11 cellular contexts compared by ENCODE assay signal in genomic region chr21:45330075-45330781, GRCh38. TPM values are rescaled to one million over a fixed set of nuclear protein-coding genes. Genes with fewer than 3 reads are reported as not detected.
DNase-seq lines count a peak whose midpoint lies in the region; ATAC-seq and TF ChIP-seq lines count a peak whose summit lies in the region.
"Had no signal": no experiment of that assay in that cellular context is flagged by ENCODE, and none has a peak within 500 bp of the region (broad histone marks: within the 10 kb centered on the region; RNA-seq: fewer than 3 reads in every experiment).

No MANE protein-coding gene starts in this region.

- H3K4me1 ChIP-seq in body of pancreas = peaks cover 62% of the 10 kb centered on the region

- DNase-seq in stimulated activated naive CD8-positive, alpha-beta T cell treated with anti-CD3 and anti-CD28 coated beads, Interleukin-15, amount 100 ng/mL, for 72 hours = no peak
- no peak for DNase-seq in stimulated activated naive CD8-positive, alpha-beta T cell treated with anti-CD3 and anti-CD28 coated beads, Interleukin-15, Interleukin-2, amounts not matched to agents 100 U/mL and 50 U/mL, for 24 hours
- DNase-seq in body of pancreas (peak; percentile 75 to 88 (median 82)), left kidney (ENCODE audit: low read depth, low spot score) (peak; percentile 88), NCI-H446 (lab: John Stamatoyannopoulos, UW) (no peak), occipital lobe (lab: John Stamatoyannopoulos, UW) (no peak)
- DNase-seq: activated CD4-positive, alpha-beta T cell treated with anti-CD3 and anti-CD28 coated beads, Interleukin-2, amount 10 ng/mL, durations not matched to agents 7 days and 5 days; DND-41 had no signal

- TF ChIP-seq CTCF in body of pancreas (IDR thresholded peaks at IDR 0.05) = no peak

- no peaks in the 10 kb centered on the region for H3K9me3 ChIP-seq in body of pancreas

- peak in 1 of 3 donors; percentile 8 for TF ChIP-seq POLR2A in body of pancreas (IDR thresholded peaks at IDR 0.05)

- 6 to 16% methylated on average over 2 to 15 of the region's 15 CpGs for WGBS in body of pancreas, 2 donors

- H3K9me3 Mint-ChIP-seq in stimulated activated naive CD8-positive, alpha-beta T cell treated with anti-CD3 and anti-CD28 coated beads, Interleukin-15, amount 100 ng/mL, for 72 hours = no peaks in the 10 kb centered on the region
- H3K9me3 Mint-ChIP-seq: activated CD4-positive, alpha-beta T cell treated with anti-CD3 and anti-CD28 coated beads, Interleukin-2, amount 10 ng/mL, durations not matched to agents 7 days and 5 days; stimulated activated effector memory CD8-positive, alpha-beta T cell treated with anti-CD3 and anti-CD28 coated beads, Interleukin-12 subunit alpha, Interleukin-12 subunit beta, amount 100 ng/mL, for 72 hours had no signal

- intact Hi-C loops in body of pancreas (cut with DNase I) = no loop called here

- H3K27me3 ChIP-seq in body of pancreas = no peaks in the 10 kb centered on the region

- H3K4me1 Mint-ChIP-seq in stimulated activated naive CD8-positive, alpha-beta T cell treated with anti-CD3 and anti-CD28 coated beads, Interleukin-15, amount 100 ng/mL, for 72 hours = peaks cover 18% of the 10 kb centered on the region
- H3K4me1 Mint-ChIP-seq: activated CD4-positive, alpha-beta T cell treated with anti-CD3 and anti-CD28 coated beads, Interleukin-2, amount 10 ng/mL, durations not matched to agents 7 days and 5 days had no signal

- H3K36me3 ChIP-seq in body of pancreas (replicated peaks in 1 of 2; ENCODE audit: insufficient read depth in 1 of 2, low read depth in 2 of 2) = no peaks in the 10 kb centered on the region

- no peak overlapping the region for H3K4me3 Mint-ChIP-seq in stimulated activated naive CD8-positive, alpha-beta T cell treated with anti-CD3 and anti-CD28 coated beads, Interleukin-15, amount 100 ng/mL, for 72 hours
- H3K4me3 Mint-ChIP-seq: activated CD4-positive, alpha-beta T cell treated with anti-CD3 and anti-CD28 coated beads, Interleukin-2, amount 10 ng/mL, durations not matched to agents 7 days and 5 days; stimulated activated effector memory CD8-positive, alpha-beta T cell treated with anti-CD3 and anti-CD28 coated beads, Interleukin-12 subunit alpha, Interleukin-12 subunit beta, amount 100 ng/mL, for 72 hours had no signal

- H3K27ac ChIP-seq in body of pancreas = peak overlapping the region; percentile 57 to 96 (median 94)

- peak; percentile 21 for ATAC-seq in stimulated activated naive CD8-positive, alpha-beta T cell treated with anti-CD3 and anti-CD28 coated beads, Interleukin-15, amount 100 ng/mL, for 72 hours
- ATAC-seq in stimulated activated naive CD8-positive, alpha-beta T cell treated with anti-CD3 and anti-CD28 coated beads, Interleukin-15, Interleukin-2, amounts not matched to agents 100 U/mL and 50 U/mL, for 24 hours = no peak
- peak; percentile 80 for ATAC-seq in body of pancreas
- no peak for ATAC-seq in GM19397 (IDR thresholded peaks at IDR 0.05; ENCODE audit: unreplicated experiment)
- ATAC-seq in esophagus mucosa = no peak
- ATAC-seq: stimulated activated effector memory CD8-positive, alpha-beta T cell treated with anti-CD3 and anti-CD28 coated beads, Interleukin-12 subunit alpha, Interleukin-12 subunit beta, amount 100 ng/mL, for 72 hours had no signal

- H3K4me3 ChIP-seq in body of pancreas = no peak overlapping the region

- no peak overlapping the region for H3K27ac Mint-ChIP-seq in stimulated activated naive CD8-positive, alpha-beta T cell treated with anti-CD3 and anti-CD28 coated beads, Interleukin-15, amount 100 ng/mL, for 72 hours
- H3K27ac Mint-ChIP-seq: activated CD4-positive, alpha-beta T cell treated with anti-CD3 and anti-CD28 coated beads, Interleukin-2, amount 10 ng/mL, durations not matched to agents 7 days and 5 days; stimulated activated effector memory CD8-positive, alpha-beta T cell treated with anti-CD3 and anti-CD28 coated beads, Interleukin-12 subunit alpha, Interleukin-12 subunit beta, amount 100 ng/mL, for 72 hours had no signal

- no peaks in the 10 kb centered on the region for H3K27me3 Mint-ChIP-seq in stimulated activated naive CD8-positive, alpha-beta T cell treated with anti-CD3 and anti-CD28 coated beads, Interleukin-15, amount 100 ng/mL, for 72 hours
- H3K27me3 Mint-ChIP-seq: activated CD4-positive, alpha-beta T cell treated with anti-CD3 and anti-CD28 coated beads, Interleukin-2, amount 10 ng/mL, durations not matched to agents 7 days and 5 days had no signal

RNA-seq across cellular contexts. Expression of gene POFUT2, which starts 42.5 kb away (rescaled TPM):
- 10 to 100 TPM; 16.3 to 46.1 TPM for total RNA-seq in body of pancreas
- total RNA-seq in esophagus mucosa = 6.2 TPM
- total RNA-seq in occipital lobe = 9.8 TPM

Comparison
In these comparisons a context has a peak if more than half of its experiments do, and no peak if none do; other contexts are left out.
1. ATAC-seq: peak in stimulated activated naive CD8-positive, alpha-beta T cell treated with anti-CD3 and anti-CD28 coated beads, Interleukin-15, amount 100 ng/mL, for 72 hours (single experiment) and body of pancreas (single experiment); none in stimulated activated naive CD8-positive, alpha-beta T cell treated with anti-CD3 and anti-CD28 coated beads, Interleukin-15, Interleukin-2, amounts not matched to agents 100 U/mL and 50 U/mL, for 24 hours (single experiment), GM19397 (single experiment) and esophagus mucosa (single experiment).
2. DNase-seq: peak in body of pancreas (4 of 4) and left kidney (single experiment); none in stimulated activated naive CD8-positive, alpha-beta T cell treated with anti-CD3 and anti-CD28 coated beads, Interleukin-15, amount 100 ng/mL, for 72 hours (0 of 2), stimulated activated naive CD8-positive, alpha-beta T cell treated with anti-CD3 and anti-CD28 coated beads, Interleukin-15, Interleukin-2, amounts not matched to agents 100 U/mL and 50 U/mL, for 24 hours (single experiment), NCI-H446 (0 of 2) and occipital lobe (single experiment).